ENCODE assay signal across 8 cellular contexts in the genomic region with DNA sequence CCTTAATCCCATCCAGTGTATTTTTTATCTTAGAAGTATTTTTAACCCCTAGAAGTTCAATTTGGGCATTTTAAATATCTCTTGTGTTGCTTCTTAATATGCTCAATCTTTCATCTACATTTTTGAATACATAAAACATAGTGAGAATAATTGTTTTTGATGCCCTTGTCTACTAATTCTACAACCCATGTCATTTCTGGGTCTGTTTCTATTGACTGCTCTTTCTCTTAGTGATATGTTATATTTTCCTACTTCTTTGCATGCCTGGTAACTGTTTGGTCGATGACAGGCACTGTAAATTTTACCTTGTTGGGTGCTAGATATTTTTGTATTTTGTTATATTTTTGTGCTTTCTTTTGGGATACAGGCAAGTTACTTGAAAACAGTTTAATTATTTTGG. TPM values are rescaled to one million over a fixed set of nuclear protein-coding genes. Genes with fewer than 3 reads are reported as not detected.
"Had no signal": no experiment of that assay in that cellular context is flagged by ENCODE, and none has a peak within 500 bp of the region (broad histone marks: within the 10 kb centered on the region; RNA-seq: fewer than 3 reads in every experiment).

No MANE protein-coding gene starts in this region.

- DNase-seq: IMR-90, KBM-7, KG1 had no signal

- H3K4me3 ChIP-seq: K562 had no signal

- H3K27ac ChIP-seq: HL-60, KMS-11 had no signal

RNA-seq across cellular contexts. Expression of a gene that starts 56.3 kb away (rescaled TPM):
- total RNA-seq: HepG2, HT-29, K562 had no signal
